In genomic region chr1:21327566-21328323, GRCh38 we compare ENCODE assay signal across 12 cellular contexts. TPM values are rescaled to one million over a fixed set of nuclear protein-coding genes. Genes with fewer than 3 reads are reported as not detected.
DNase-seq lines count a peak whose midpoint lies in the region; ATAC-seq and TF ChIP-seq lines count a peak whose summit lies in the region.
"Had no signal": no experiment of that assay in that cellular context is flagged by ENCODE, and none has a peak within 500 bp of the region (broad histone marks: within the 10 kb centered on the region; RNA-seq: fewer than 3 reads in every experiment).

No MANE protein-coding gene starts in this region.

- H3K27me3 ChIP-seq in adipocyte (replicated peaks; ENCODE audit: control insufficient read depth, insufficient read depth, low read length) (no peaks in the 10 kb centered on the region), thoracic aorta (replicated peaks; ENCODE audit: insufficient read depth) (no peaks in the 10 kb centered on the region)

- no peaks in the 10 kb centered on the region for H3K9me3 Mint-ChIP-seq in activated T-cell treated with anti-CD3 and anti-CD28 coated beads, Interleukin-2, amount 50 U/mL, for 24 hours

- no peak overlapping the region for H3K4me3 Mint-ChIP-seq in activated T-cell treated with anti-CD3 and anti-CD28 coated beads, Interleukin-2, amount 50 U/mL, for 24 hours

- peaks cover 62% of the 10 kb centered on the region for H3K4me1 ChIP-seq in adipocyte (ENCODE audit: control insufficient read depth, insufficient read depth, low read length)
- H3K4me1 ChIP-seq in mesodermal cell (ENCODE audit: control insufficient read depth, insufficient read depth, low read length, poor library complexity, severe bottlenecking), result peaks cover 82% of the 10 kb centered on the region
- peaks cover 61 to 94% of the 10 kb centered on the region in 2 donors for H3K4me1 ChIP-seq in thoracic aorta (ENCODE audit: control insufficient read depth in 1 of 2, low read depth in 2 of 2)

- no peak overlapping the region for H3K4me3 ChIP-seq in adipocyte (ENCODE audit: low read length)
- no peak overlapping the region for H3K4me3 ChIP-seq in mesodermal cell (ENCODE audit: extremely low read depth, insufficient read depth, low read length, poor library complexity, severe bottlenecking)
- H3K4me3 ChIP-seq in thoracic aorta, result no peak overlapping the region

- peaks cover 70% of the 10 kb centered on the region for H3K36me3 Mint-ChIP-seq in activated T-cell treated with anti-CD3 and anti-CD28 coated beads, Interleukin-2, amount 50 U/mL, for 24 hours (ENCODE audit: low read depth)

- H3K27ac ChIP-seq in mesodermal cell (ENCODE audit: low read depth, low read length, severe bottlenecking) (peak overlapping the region; percentile 93), thoracic aorta (peak overlapping the region; percentile 91 to 95)
- H3K27ac ChIP-seq: epithelial cell of prostate had no signal

- H3K27me3 Mint-ChIP-seq in activated T-cell treated with anti-CD3 and anti-CD28 coated beads, Interleukin-2, amount 50 U/mL, for 24 hours, result no peaks in the 10 kb centered on the region

- DNase-seq in activated T-cell treated with anti-CD3 and anti-CD28 coated beads, Interleukin-2, amount 50 U/mL, for 24 hours, result no peak
- DNase-seq in activated T-cell treated with anti-CD3 and anti-CD28 coated beads, Interleukin-2, amount 50 U/mL, for 48 hours, result no peak
- no peak for DNase-seq in adipocyte (ENCODE audit: low read depth)
- no peak for DNase-seq in thoracic aorta (ENCODE audit: low spot score)
- DNase-seq in NCI-H748 (lab: John Stamatoyannopoulos, UW; ENCODE audit: unreplicated experiment), result no peak
- DNase-seq in stimulated activated CD4-positive, alpha-beta T cell treated with anti-CD3 and anti-CD28 coated beads, Interleukin-2, amount 100 ng/mL, for 48 hours, result no peak
- DNase-seq: ACHN; PC-3; stimulated activated CD4-positive, alpha-beta T cell treated with anti-CD3 and anti-CD28 coated beads, Interleukin-4, amount 100 ng/mL, for 4 hours had no signal

- no peaks in the 10 kb centered on the region for H3K36me3 ChIP-seq in adipocyte (ENCODE audit: control insufficient read depth, insufficient read depth, low read length, severe bottlenecking)
- peaks cover 28% of the 10 kb centered on the region for H3K36me3 ChIP-seq in mesodermal cell (ENCODE audit: control insufficient read depth, insufficient read depth, low read length)
- no peaks in the 10 kb centered on the region for H3K36me3 ChIP-seq in thoracic aorta

- H3K9me3 ChIP-seq in adipocyte (ENCODE audit: control insufficient read depth, low read length) (no peaks in the 10 kb centered on the region), mesodermal cell (ENCODE audit: control insufficient read depth, low read length) (no peaks in the 10 kb centered on the region), thoracic aorta (no peaks in the 10 kb centered on the region)

- H3K9ac ChIP-seq in adipocyte (ENCODE audit: low read length), result peak overlapping the region; percentile 55

- peak overlapping the region; percentile 97 for H3K27ac Mint-ChIP-seq in activated T-cell treated with anti-CD3 and anti-CD28 coated beads, Interleukin-2, amount 50 U/mL, for 24 hours

- WGBS in mesodermal cell (ENCODE audit: insufficient coverage in 2 of 2), 2 experiments, result 92 to 95% methylated on average over 10 to 13 of the region's 15 CpGs

- TF ChIP-seq CTCF in thoracic aorta (IDR thresholded peaks at IDR 0.05), result no peak

- no peak for ATAC-seq in thoracic aorta (ENCODE audit: insufficient number of reproducible peaks, low FRiP score, low read depth)
- no peak for ATAC-seq in HG02798 (IDR thresholded peaks at IDR 0.05; ENCODE audit: poor library complexity, unreplicated experiment)
- ATAC-seq: PC-3 had no signal

- H3K4me1 Mint-ChIP-seq in activated T-cell treated with anti-CD3 and anti-CD28 coated beads, Interleukin-2, amount 50 U/mL, for 24 hours (ENCODE audit: low read depth), result peaks cover 91% of the 10 kb centered on the region

RNA-seq across cellular contexts. Expression of gene ECE1, which starts 37.5 kb away (rescaled TPM):
- polyA plus RNA-seq in mesodermal cell (2013, experiment 1 of 2), result 279 TPM
- 263 TPM for polyA plus RNA-seq in mesodermal cell (2013, experiment 2 of 2)
- total RNA-seq in thoracic aorta, result 100 to 1,000 TPM; 103 to 124 TPM
